9 cellular contexts compared by ENCODE assay signal in genomic region chr11:61281581-61282250, GRCh38. TPM values are rescaled to one million over a fixed set of nuclear protein-coding genes. Genes with fewer than 3 reads are reported as not detected.
DNase-seq lines count a peak whose midpoint lies in the region; ATAC-seq and TF ChIP-seq lines count a peak whose summit lies in the region.
"Had no signal": no experiment of that assay in that cellular context is flagged by ENCODE, and none has a peak within 500 bp of the region (broad histone marks: within the 10 kb centered on the region; RNA-seq: fewer than 3 reads in every experiment).

No MANE protein-coding gene starts in this region.

- intact Hi-C loops in left ventricle myocardium inferior (cut with micrococcal nuclease): no loop called here

- peak; percentile 24 to 39 for DNase-seq in NOMO-1 (lab: John Stamatoyannopoulos, UW; ENCODE audit: unreplicated experiment in 2 of 2)
- no peak for DNase-seq in NOMO-1 treated with DMSO at 0.1 percent for 48 hours (lab: John Stamatoyannopoulos, UW; ENCODE audit: unreplicated experiment)
- DNase-seq in activated CD4-positive, alpha-beta T cell treated with anti-CD3 and anti-CD28 coated beads, Interleukin-2, amount 50 U/mL, for 1 hour: peak; percentile 2
- peak; percentile 27 for DNase-seq in left ventricle myocardium inferior
- peak in 2 of 3 donors; percentile 15 for DNase-seq in stimulated activated CD4-positive, alpha-beta T cell treated with anti-CD3 and anti-CD28 coated beads, TNF-alpha, amount 100 ng/mL, for 48 hours (ENCODE audit: low read depth in 3 of 3)
- no peak for DNase-seq in HuH-7.5 (ENCODE audit: low spot score)
- DNase-seq in SHP77 treated with DMSO at 0.1 percent for 48 hours (lab: John Stamatoyannopoulos, UW): no peak

- ATAC-seq in activated CD4-positive, CD25-positive, alpha-beta regulatory T cell treated with anti-CD3 and anti-CD28 coated beads, Interleukin-2, amount 50 U/mL, for 24 hours: no peak

- H3K4me1 ChIP-seq in left ventricle myocardium inferior: no peaks in the 10 kb centered on the region

- no peak for TF ChIP-seq CTCF in left ventricle myocardium inferior (IDR thresholded peaks at IDR 0.05; ENCODE audit: borderline replicate concordance)

- H3K9me3 ChIP-seq in left ventricle myocardium inferior (replicated peaks): peaks cover 4% of the 10 kb centered on the region

- H3K4me3 ChIP-seq in left ventricle myocardium inferior: no peak overlapping the region

- no peak overlapping the region for H3K27ac ChIP-seq in left ventricle myocardium inferior (replicated peaks)

- peaks cover 11% of the 10 kb centered on the region for H3K36me3 ChIP-seq in left ventricle myocardium inferior

- H3K27me3 ChIP-seq in left ventricle myocardium inferior (ENCODE audit: low read depth): no peaks in the 10 kb centered on the region

RNA-seq across cellular contexts. Expression of gene VWCE, which starts 13.4 kb away (rescaled TPM):
- total RNA-seq in left ventricle myocardium inferior: 0.77 TPM
- total RNA-seq: M059J had no signal

RNA-seq across cellular contexts. Expression of gene PGA5, which starts 40.7 kb away (rescaled TPM):
- total RNA-seq in left ventricle myocardium inferior: not detected
- total RNA-seq: M059J had no signal

RNA-seq across cellular contexts. Expression of gene DDB1, which starts 51.2 kb away (rescaled TPM):
- total RNA-seq in left ventricle myocardium inferior: 128 TPM

RNA-seq across cellular contexts. Expression of gene TKFC, which starts 51.3 kb away (rescaled TPM):
- total RNA-seq in left ventricle myocardium inferior: 17.8 TPM

RNA-seq across cellular contexts. Expression of gene PGA4, which starts 59.6 kb away (rescaled TPM):
- total RNA-seq in left ventricle myocardium inferior: 1.3 TPM
- total RNA-seq: M059J had no signal

Comparison
In these comparisons a context has a peak if more than half of its experiments do, and no peak if none do; other contexts are left out.
1. DNase-seq: peak in NOMO-1 (2 of 2), activated CD4-positive, alpha-beta T cell treated with anti-CD3 and anti-CD28 coated beads, Interleukin-2, amount 50 U/mL, for 1 hour (single experiment), left ventricle myocardium inferior (single experiment) and stimulated activated CD4-positive, alpha-beta T cell treated with anti-CD3 and anti-CD28 coated beads, TNF-alpha, amount 100 ng/mL, for 48 hours (2 of 3); none in NOMO-1 treated with DMSO at 0.1 percent for 48 hours (single experiment), HuH-7.5 (single experiment) and SHP77 treated with DMSO at 0.1 percent for 48 hours (single experiment).